ENCODE assay signal across 8 cellular contexts in the genomic region with DNA sequence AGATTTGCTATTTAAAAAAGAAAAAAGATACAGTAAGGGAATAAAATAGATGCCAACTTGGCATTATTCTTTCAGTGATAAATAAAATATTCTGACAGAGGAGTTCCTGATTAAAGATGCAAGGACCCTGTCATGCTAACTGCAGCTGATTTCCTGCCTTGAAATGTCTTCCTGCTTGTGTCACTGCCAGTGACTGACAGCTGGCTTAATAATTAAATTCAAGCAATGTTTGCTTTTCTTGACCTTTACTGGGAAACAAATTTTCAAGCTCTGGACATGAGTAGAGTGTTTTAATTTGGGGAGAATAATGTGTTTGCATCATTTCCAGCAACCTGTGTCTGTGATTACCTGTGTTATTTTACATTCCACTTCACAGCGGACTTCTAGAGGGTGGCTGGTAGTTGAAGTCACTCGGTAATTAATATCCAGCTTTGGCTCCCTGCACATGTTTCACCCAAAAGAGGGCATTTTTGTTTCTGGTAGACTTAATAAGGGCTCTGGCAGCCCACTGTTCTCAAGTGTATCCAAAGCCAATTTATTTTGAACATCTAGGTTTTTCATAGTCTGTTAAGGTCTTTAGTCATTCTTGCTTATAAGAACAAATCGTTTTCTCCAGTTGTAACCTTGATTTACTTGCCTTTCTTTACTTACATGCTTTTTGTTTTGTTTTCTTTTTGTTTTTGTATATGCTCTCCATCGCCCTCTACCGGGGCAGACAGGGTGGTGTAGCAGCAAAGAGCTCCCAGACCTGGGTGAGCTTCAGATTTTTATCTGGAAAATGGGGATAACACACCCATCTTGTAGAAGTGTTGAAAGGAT. TPM values are rescaled to one million over a fixed set of nuclear protein-coding genes. Genes with fewer than 3 reads are reported as not detected.
DNase-seq lines count a peak whose midpoint lies in the region; ATAC-seq and TF ChIP-seq lines count a peak whose summit lies in the region.

No MANE protein-coding gene starts in this region.

- H3K36me3 ChIP-seq in DND-41 (ENCODE audit: insufficient read depth, low read length) (no peaks in the 10 kb centered on the region), osteoblast (ENCODE audit: insufficient read depth, low read length) (no peaks in the 10 kb centered on the region)

- peak overlapping the region; percentile 50 for H3K27ac Mint-ChIP-seq in activated CD8-positive, alpha-beta memory T cell treated with anti-CD3 and anti-CD28 coated beads, Interleukin-2, amount 10 ng/mL, durations not matched to agents 7 days and 5 days

- peaks cover 2% of the 10 kb centered on the region for H3K36me3 Mint-ChIP-seq in activated CD8-positive, alpha-beta memory T cell treated with anti-CD3 and anti-CD28 coated beads, Interleukin-2, amount 10 ng/mL, durations not matched to agents 7 days and 5 days

- H3K27ac ChIP-seq in DND-41 (ENCODE audit: low read length) (peak overlapping the region; percentile 11; the same call in 1 of the 2 replicates), osteoblast (ENCODE audit: low read depth, low read length) (no peak overlapping the region)

- H3K4me1 ChIP-seq in DND-41 (ENCODE audit: insufficient read depth, low read length) = peaks cover 10% of the 10 kb centered on the region
- no peaks in the 10 kb centered on the region for H3K4me1 ChIP-seq in osteoblast (ENCODE audit: insufficient read depth, low read length)

- H3K9me3 ChIP-seq in DND-41 (ENCODE audit: insufficient read depth, low read length, severe bottlenecking) = no peaks in the 10 kb centered on the region
- no peaks in the 10 kb centered on the region for H3K9me3 ChIP-seq in osteoblast (ENCODE audit: low read depth, low read length)

- DNase-seq in DND-41 = peak; percentile 67
- peak; percentile 7 for DNase-seq in NCI-H69 (lab: John Stamatoyannopoulos, UW)
- DNase-seq in activated CD8-positive, alpha-beta memory T cell treated with anti-CD3 and anti-CD28 coated beads, Interleukin-2, amount 10 ng/mL, durations not matched to agents 7 days and 5 days = peak; percentile 69
- DNase-seq in fibroblast of gingiva (ENCODE audit: low read depth) = peak; percentile 41
- DNase-seq in osteoblast (ENCODE audit: insufficient read length, low spot score, missing footprints) = no peak
- no peak for DNase-seq in cortex of kidney (lab: John Stamatoyannopoulos, UW)

- peak; percentile 76 for ATAC-seq in DND-41 (ENCODE audit: insufficient read depth, low read depth)
- ATAC-seq in GM21825 (IDR thresholded peaks at IDR 0.05; ENCODE audit: unreplicated experiment) = peak; percentile 67
- peak; percentile 77 for ATAC-seq in activated CD8-positive, alpha-beta memory T cell treated with anti-CD3 and anti-CD28 coated beads, Interleukin-2, amount 10 ng/mL, durations not matched to agents 7 days and 5 days
- no peak for ATAC-seq in HG03460 (IDR thresholded peaks at IDR 0.05; ENCODE audit: unreplicated experiment)

- peak overlapping the region; percentile 27 for H3K4me3 Mint-ChIP-seq in activated CD8-positive, alpha-beta memory T cell treated with anti-CD3 and anti-CD28 coated beads, Interleukin-2, amount 10 ng/mL, durations not matched to agents 7 days and 5 days

- TF ChIP-seq CTCF in DND-41 (IDR thresholded peaks at IDR 0.05; ENCODE audit: borderline replicate concordance, extremely low read depth, low read length, poor library complexity, severe bottlenecking) = peak; percentile 92
- peak; percentile 93 for TF ChIP-seq CTCF in osteoblast (IDR thresholded peaks at IDR 0.05; ENCODE audit: extremely low read depth, low read depth, low read length)

- no peaks in the 10 kb centered on the region for H3K79me2 ChIP-seq in DND-41 (ENCODE audit: insufficient read depth, low read length)
- no peaks in the 10 kb centered on the region for H3K79me2 ChIP-seq in osteoblast (ENCODE audit: insufficient read depth, low read length)

- no peak overlapping the region; a peak in 1 of 4 replicates for H3K4me3 ChIP-seq in DND-41 (ENCODE audit: low read depth in 1 of 2, low read length in 2 of 2)
- no peak overlapping the region for H3K4me3 ChIP-seq in osteoblast (ENCODE audit: insufficient read depth, low read length)

- CTCF ChIA-PET in activated CD8-positive, alpha-beta memory T cell treated with anti-CD3 and anti-CD28 coated beads, Interleukin-2, amount 10 ng/mL, durations not matched to agents 7 days and 5 days (lab: Charles Lee) = interaction anchor here (0.8 to 3.1 kb wide), 42 partner anchors 8 to 490 kb away, joined by 3 to 19 read pairs (median 4); partner anchors contain the start of genes APLF and FBXO48

- H3K4me2 ChIP-seq in DND-41 (ENCODE audit: insufficient read depth, low read length) (peak overlapping the region; percentile 51), osteoblast (ENCODE audit: insufficient read depth, low read length) (peak overlapping the region; percentile 46)

- H2AFZ ChIP-seq in DND-41 (ENCODE audit: low read depth, low read length) (peak overlapping the region; percentile 66), osteoblast (ENCODE audit: low read length) (peak overlapping the region; percentile 16)

- H3K27me3 ChIP-seq in DND-41 (ENCODE audit: insufficient read depth, low read length, poor library complexity) (no peaks in the 10 kb centered on the region), osteoblast (ENCODE audit: insufficient read depth, low read length) (no peaks in the 10 kb centered on the region)

- peaks cover 11% of the 10 kb centered on the region for H3K4me1 Mint-ChIP-seq in activated CD8-positive, alpha-beta memory T cell treated with anti-CD3 and anti-CD28 coated beads, Interleukin-2, amount 10 ng/mL, durations not matched to agents 7 days and 5 days

- H3K27me3 Mint-ChIP-seq in activated CD8-positive, alpha-beta memory T cell treated with anti-CD3 and anti-CD28 coated beads, Interleukin-2, amount 10 ng/mL, durations not matched to agents 7 days and 5 days = peaks cover 13% of the 10 kb centered on the region

- H4K20me1 ChIP-seq in DND-41 (ENCODE audit: insufficient read depth, low read length) (no peaks in the 10 kb centered on the region), osteoblast (ENCODE audit: insufficient read depth, low read length) (no peaks in the 10 kb centered on the region)

- peaks cover 2% of the 10 kb centered on the region for H3K9me3 Mint-ChIP-seq in activated CD8-positive, alpha-beta memory T cell treated with anti-CD3 and anti-CD28 coated beads, Interleukin-2, amount 10 ng/mL, durations not matched to agents 7 days and 5 days (ENCODE audit: low read depth)

- no peak overlapping the region for H3K9ac ChIP-seq in DND-41 (ENCODE audit: low read depth, low read length)

RNA-seq across cellular contexts. Expression of gene PROKR1, which starts 48.5 kb away (rescaled TPM):
- not detected for total RNA-seq in activated CD8-positive, alpha-beta memory T cell treated with anti-CD3 and anti-CD28 coated beads, Interleukin-2, amount 10 ng/mL, durations not matched to agents 7 days and 5 days
- total RNA-seq in osteoblast = not detected in 2 replicates

Comparison
In these comparisons a context has a peak if more than half of its experiments do, and no peak if none do; other contexts are left out.
1. DNase-seq: peak in DND-41 (single experiment), NCI-H69 (single experiment), activated CD8-positive, alpha-beta memory T cell treated with anti-CD3 and anti-CD28 coated beads, Interleukin-2, amount 10 ng/mL, durations not matched to agents 7 days and 5 days (single experiment) and fibroblast of gingiva (single experiment); none in osteoblast (single experiment) and cortex of kidney (single experiment).